ENCODE assay signal across 2 cellular contexts in the genomic region with DNA sequence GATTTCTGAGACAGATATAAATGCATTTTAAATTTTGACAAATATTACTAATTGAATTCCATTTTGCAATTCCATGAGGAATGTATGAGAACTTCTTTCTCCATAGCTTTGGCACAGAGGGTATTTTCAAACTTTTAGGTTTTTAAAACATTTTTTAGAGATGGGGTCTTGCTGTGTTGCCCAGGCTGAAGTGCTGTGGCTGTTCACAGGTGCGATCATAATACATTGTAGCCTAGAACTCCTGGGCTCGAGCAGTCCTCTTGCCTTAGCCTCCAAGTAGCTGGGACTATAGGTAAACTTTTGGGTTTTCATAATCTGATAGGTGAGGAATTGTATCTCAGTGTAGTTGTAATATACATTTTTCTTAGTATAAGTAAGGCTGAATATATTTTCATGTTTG.
TF ChIP-seq lines count a peak whose summit lies in the region.

No MANE protein-coding gene starts in this region.

TF ChIP-seq in WTC11, 78 proteins besides CTCF, POLR2A, EP300 and RAD21 (continued from another document):
- TF ChIP-seq TP53 (CRISPR knock-in tag; IDR thresholded peaks at IDR 0.05), result no peak

TF ChIP-seq in K562, 482 proteins besides CTCF, POLR2A, EP300 and RAD21 (continued from another document):
- no peak for TF ChIP-seq STAT6 (CRISPR knock-in tag; IDR thresholded peaks at IDR 0.05)
- TF ChIP-seq ILK (tag; IDR thresholded peaks at IDR 0.05; ENCODE audit: borderline replicate concordance, low read depth), result no peak
- TF ChIP-seq KDM1A (IDR thresholded peaks at IDR 0.05), result 0 out of 4 replicates have a peak, but pooled peaks of 1 of the 2 experiments have one; percentile 21
- TF ChIP-seq RBM25 (IDR thresholded peaks at IDR 0.05; ENCODE audit: low read depth, low read length, severe bottlenecking), result peak; percentile 38
- TF ChIP-seq ZNF121 (CRISPR knock-in tag; conservative IDR thresholded peaks at IDR 0.05), result peak; percentile 91
